8 cellular contexts compared by ENCODE assay signal in the genomic region with DNA sequence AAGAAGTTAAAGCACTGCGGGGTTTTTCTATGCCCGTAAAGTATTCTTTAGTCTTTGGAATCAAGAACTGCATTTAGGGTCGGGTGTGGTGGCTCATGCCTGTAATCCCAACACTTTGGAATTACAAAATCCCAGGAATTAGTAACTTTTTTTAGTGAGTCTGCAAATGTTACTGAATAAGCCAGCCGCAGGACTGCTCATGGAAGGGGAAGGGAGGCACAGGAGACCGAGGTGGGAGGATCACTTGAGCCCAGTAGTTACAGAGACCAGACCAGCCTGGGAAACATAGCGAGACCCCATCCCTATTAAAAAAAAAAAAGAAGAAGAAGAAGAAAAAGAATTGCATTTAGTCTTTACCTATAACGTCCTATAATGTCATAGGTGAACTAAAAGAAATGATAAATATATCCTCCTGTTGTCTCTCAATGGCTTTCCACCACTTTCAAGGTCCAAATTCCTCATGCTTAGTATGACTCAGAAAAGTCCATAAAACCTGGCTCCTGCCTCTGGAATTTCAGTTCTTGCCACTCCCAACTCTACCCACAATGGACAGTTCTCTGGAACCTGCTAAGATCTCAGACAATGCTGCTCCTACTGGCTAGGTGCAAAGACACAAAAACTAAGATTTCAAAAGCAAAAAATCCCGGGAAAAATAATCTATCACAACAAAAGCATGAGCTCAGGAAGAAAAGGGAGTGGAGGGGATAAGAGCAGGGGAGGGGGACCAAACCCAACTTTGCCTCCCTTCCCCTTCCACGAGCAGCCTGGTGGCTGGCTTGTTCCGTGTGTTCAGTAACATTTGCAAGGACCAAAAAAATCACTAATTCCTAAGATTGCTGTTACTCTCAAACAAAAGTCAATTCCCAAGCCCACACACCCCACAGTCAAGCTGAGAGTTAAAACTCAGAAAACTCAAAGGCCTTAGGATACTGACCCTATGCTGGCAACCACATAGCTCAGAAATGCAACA. TPM values are rescaled to one million over a fixed set of nuclear protein-coding genes. Genes with fewer than 3 reads are reported as not detected.
DNase-seq lines count a peak whose midpoint lies in the region; ATAC-seq and TF ChIP-seq lines count a peak whose summit lies in the region.

No MANE protein-coding gene starts in this region.

- H3K4me1 ChIP-seq in KMS-11 (ENCODE audit: low read depth, poor library complexity, severe bottlenecking), result peaks cover 94% of the 10 kb centered on the region

- no peak for DNase-seq in CD4-positive, alpha-beta T cell
- DNase-seq in natural killer cell, result no peak
- DNase-seq in activated naive CD8-positive, alpha-beta T cell treated with anti-CD3 and anti-CD28 coated beads, Interleukin-2, amount 50 U/mL, for 24 hours, result no peak
- DNase-seq in posterior vena cava (ENCODE audit: low spot score), result no peak
- no peak for DNase-seq in stimulated activated CD4-positive, alpha-beta T cell treated with anti-CD3 and anti-CD28 coated beads, Interleukin-12 subunit alpha, Interleukin-12 subunit beta, amount 100 ng/mL, for 4 hours
- DNase-seq in NCI-H2081 (lab: John Stamatoyannopoulos, UW), result no peak

- no peaks in the 10 kb centered on the region for H3K27me3 ChIP-seq in CD4-positive, alpha-beta T cell (ENCODE audit: control insufficient read depth, insufficient read depth, low read length)
- peaks cover 3% of the 10 kb centered on the region; the same call in 1 of the 2 replicates for H3K27me3 ChIP-seq in KMS-11 (ENCODE audit: insufficient read depth, low read depth)

- H3K27ac ChIP-seq in CD4-positive, alpha-beta T cell (ENCODE audit: low read depth, low read length), result no peak overlapping the region
- no peak overlapping the region for H3K27ac ChIP-seq in KMS-11

- H3K36me3 Mint-ChIP-seq in CD4-positive, alpha-beta T cell (ENCODE audit: low read depth), result no peaks in the 10 kb centered on the region
- no peaks in the 10 kb centered on the region for H3K36me3 Mint-ChIP-seq in dendritic cell treated with granulocyte-macrophage colony-stimulating factor and Interleukin-4, amounts not matched to agents 40 ng/mL and 50 ng/mL, for 4 days (ENCODE audit: low read depth)
- H3K36me3 Mint-ChIP-seq in natural killer cell, result no peaks in the 10 kb centered on the region
- H3K36me3 Mint-ChIP-seq in activated naive CD8-positive, alpha-beta T cell treated with anti-CD3 and anti-CD28 coated beads, Interleukin-2, amount 50 U/mL, for 24 hours (ENCODE audit: low read depth), result peaks cover 2% of the 10 kb centered on the region

- H3K9me3 Mint-ChIP-seq in CD4-positive, alpha-beta T cell, result no peaks in the 10 kb centered on the region
- no peaks in the 10 kb centered on the region for H3K9me3 Mint-ChIP-seq in dendritic cell treated with granulocyte-macrophage colony-stimulating factor and Interleukin-4, amounts not matched to agents 40 ng/mL and 50 ng/mL, for 4 days
- H3K9me3 Mint-ChIP-seq in natural killer cell, result no peaks in the 10 kb centered on the region
- H3K9me3 Mint-ChIP-seq in activated naive CD8-positive, alpha-beta T cell treated with anti-CD3 and anti-CD28 coated beads, Interleukin-2, amount 50 U/mL, for 24 hours, result no peaks in the 10 kb centered on the region

- CTCF ChIA-PET in CD4-positive, alpha-beta T cell (lab: Charles Lee), result no interaction called here

- 0 out of 2 replicates have a peak overlapping the region, but pooled peaks have one; percentile 4 for H3K4me2 ChIP-seq in KMS-11

- no peak overlapping the region for H3K4me3 Mint-ChIP-seq in CD4-positive, alpha-beta T cell
- H3K4me3 Mint-ChIP-seq in dendritic cell treated with granulocyte-macrophage colony-stimulating factor and Interleukin-4, amounts not matched to agents 40 ng/mL and 50 ng/mL, for 4 days, result no peak overlapping the region
- H3K4me3 Mint-ChIP-seq in natural killer cell, result peak overlapping the region; percentile 82
- no peak overlapping the region for H3K4me3 Mint-ChIP-seq in activated naive CD8-positive, alpha-beta T cell treated with anti-CD3 and anti-CD28 coated beads, Interleukin-2, amount 50 U/mL, for 24 hours

- TF ChIP-seq CTCF in CD4-positive, alpha-beta T cell (IDR thresholded peaks at IDR 0.05), result no peak
- TF ChIP-seq CTCF in KMS-11 (conservative IDR thresholded peaks at IDR 0.05; ENCODE audit: low read depth, low read length) (no peak), natural killer cell (IDR thresholded peaks at IDR 0.05) (no peak)

- peak overlapping the region; percentile 83 for H3K27ac Mint-ChIP-seq in CD4-positive, alpha-beta T cell
- peak overlapping the region; percentile 88 for H3K27ac Mint-ChIP-seq in dendritic cell treated with granulocyte-macrophage colony-stimulating factor and Interleukin-4, amounts not matched to agents 40 ng/mL and 50 ng/mL, for 4 days
- H3K27ac Mint-ChIP-seq in natural killer cell, result peak overlapping the region in 1 of 2 donors; percentile 99
- H3K27ac Mint-ChIP-seq in activated naive CD8-positive, alpha-beta T cell treated with anti-CD3 and anti-CD28 coated beads, Interleukin-2, amount 50 U/mL, for 24 hours, result no peak overlapping the region

- peaks cover 6% of the 10 kb centered on the region; the same call in 1 of the 2 replicates for H4K20me1 ChIP-seq in KMS-11 (ENCODE audit: insufficient read depth)

- intact Hi-C loops in CD4-positive, alpha-beta T cell (cut with DNase I, micrococcal nuclease), result loop anchor here in 1 of 2 experiments (5.0 kb wide), 1 partner anchor 38 kb away; the partner anchor contains the start of gene B4GALT5
- intact Hi-C loops in dendritic cell treated with granulocyte-macrophage colony-stimulating factor and Interleukin-4, amounts not matched to agents 40 ng/mL and 50 ng/mL, for 4 days (cut with micrococcal nuclease), result loop anchor here (5.0 to 10.0 kb wide), 2 partner anchors 38 to 140 kb away; partner anchors contain the start of genes B4GALT5 and SLC9A8
- intact Hi-C loops in natural killer cell (cut with micrococcal nuclease) (no loop called here), posterior vena cava (cut with DNase I) (no loop called here)

- ATAC-seq in CD4-positive, alpha-beta T cell (ENCODE audit: poor library complexity), result no peak
- no peak for ATAC-seq in natural killer cell
- no peak for ATAC-seq in activated naive CD8-positive, alpha-beta T cell treated with anti-CD3 and anti-CD28 coated beads, Interleukin-2, amount 50 U/mL, for 24 hours

- H3K4me3 ChIP-seq in KMS-11 (IDR thresholded peaks at IDR 0.05; ENCODE audit: insufficient read depth, low read depth, low read length), result no peak overlapping the region

- no peaks in the 10 kb centered on the region for H3K36me3 ChIP-seq in KMS-11 (ENCODE audit: insufficient read depth)

- H3K4me1 Mint-ChIP-seq in CD4-positive, alpha-beta T cell (ENCODE audit: low read depth), result peaks cover 60% of the 10 kb centered on the region
- peaks cover 79% of the 10 kb centered on the region for H3K4me1 Mint-ChIP-seq in dendritic cell treated with granulocyte-macrophage colony-stimulating factor and Interleukin-4, amounts not matched to agents 40 ng/mL and 50 ng/mL, for 4 days (ENCODE audit: low read depth)
- H3K4me1 Mint-ChIP-seq in natural killer cell, result peaks cover 77 to 81% of the 10 kb centered on the region in 2 donors
- peaks cover 84% of the 10 kb centered on the region for H3K4me1 Mint-ChIP-seq in activated naive CD8-positive, alpha-beta T cell treated with anti-CD3 and anti-CD28 coated beads, Interleukin-2, amount 50 U/mL, for 24 hours

- no peak overlapping the region for H3K9ac ChIP-seq in KMS-11

- H3K79me2 ChIP-seq in KMS-11 (ENCODE audit: insufficient read depth, low read depth), result peaks cover 55% of the 10 kb centered on the region; the same call in 1 of the 2 replicates

- H3K9me3 ChIP-seq in CD4-positive, alpha-beta T cell (ENCODE audit: control insufficient read depth, low read length), result no peaks in the 10 kb centered on the region

- no peak overlapping the region for H2AFZ ChIP-seq in KMS-11 (ENCODE audit: low read depth)

- no peaks in the 10 kb centered on the region for H3K27me3 Mint-ChIP-seq in CD4-positive, alpha-beta T cell
- H3K27me3 Mint-ChIP-seq in dendritic cell treated with granulocyte-macrophage colony-stimulating factor and Interleukin-4, amounts not matched to agents 40 ng/mL and 50 ng/mL, for 4 days, result no peaks in the 10 kb centered on the region
- no peaks in the 10 kb centered on the region for H3K27me3 Mint-ChIP-seq in natural killer cell (ENCODE audit: low read depth in 2 of 2)
- H3K27me3 Mint-ChIP-seq in activated naive CD8-positive, alpha-beta T cell treated with anti-CD3 and anti-CD28 coated beads, Interleukin-2, amount 50 U/mL, for 24 hours, result no peaks in the 10 kb centered on the region

- POLR2A ChIA-PET in CD4-positive, alpha-beta T cell (lab: Charles Lee), result no interaction called here

RNA-seq across cellular contexts. Expression of gene B4GALT5, which starts 39.0 kb away (rescaled TPM):
- total RNA-seq in CD4-positive, alpha-beta T cell, result 1 to 10 TPM; 3.1 to 3.2 TPM
- total RNA-seq in natural killer cell (10 to 100 TPM; 15.5 to 29.1 (median 28.6) TPM), posterior vena cava (10 to 100 TPM; 26.1 to 35.2 TPM)
